ENCODE assay signal across 14 cellular contexts in genomic region chr1:208145167-208145566, GRCh38.
DNase-seq lines count a peak whose midpoint lies in the region; ATAC-seq and TF ChIP-seq lines count a peak whose summit lies in the region.
"Had no signal": no experiment of that assay in that cellular context is flagged by ENCODE, and none has a peak within 500 bp of the region (broad histone marks: within the 10 kb centered on the region; RNA-seq: fewer than 3 reads in every experiment).

No MANE protein-coding gene starts in this region.

- H3K36me3 ChIP-seq in GM23338 (ENCODE audit: insufficient read depth) (no peaks in the 10 kb centered on the region), left lung (peaks cover 0 to 12% of the 10 kb centered on the region in 2 donors), thyroid gland (no peaks in the 10 kb centered on the region)
- H3K36me3 ChIP-seq: HAP-1 had no signal

- H3K4me3 Mint-ChIP-seq in GM23338: no peak overlapping the region
- H3K4me3 Mint-ChIP-seq: CD4-positive, alpha-beta memory T cell; IgD-negative memory B cell had no signal

- DNase-seq in GM23338 (ENCODE audit: low spot score): no peak
- DNase-seq in SK-N-DZ (ENCODE audit: low spot score): peak; percentile 15
- DNase-seq in left lung: no peak
- peak; percentile 35 to 49 for DNase-seq in thyroid gland
- DNase-seq in cerebellum (ENCODE audit: low spot score): no peak
- no peak for DNase-seq in central memory CD4-positive, alpha-beta T cell
- DNase-seq in superior temporal gyrus (ENCODE audit: extremely low spot score): no peak
- DNase-seq: BE2C; CD4-positive, alpha-beta memory T cell; GOT3 had no signal

- no peaks in the 10 kb centered on the region for H3K36me3 Mint-ChIP-seq in GM23338 (ENCODE audit: low read depth)
- H3K36me3 Mint-ChIP-seq: CD4-positive, alpha-beta memory T cell; IgD-negative memory B cell had no signal

- H3K79me2 ChIP-seq in GM23338 (replicated peaks; ENCODE audit: insufficient read depth): no peaks in the 10 kb centered on the region

- no peaks in the 10 kb centered on the region for H3F3A ChIP-seq in GM23338 (replicated peaks; ENCODE audit: low read depth)

- intact Hi-C loops in left lung (cut with DNase I) (no loop called here), thyroid gland (cut with DNase I) (no loop called here)

- H3K4me3 ChIP-seq in GM23338 (no peak overlapping the region), left lung (no peak overlapping the region), thyroid gland (replicated peaks in 1 of 3) (no peak overlapping the region)
- H3K4me3 ChIP-seq: A549, HAP-1 had no signal

- H3K27ac ChIP-seq in GM23338 (ENCODE audit: low read depth) (no peak overlapping the region), left lung (no peak overlapping the region), thyroid gland (no peak overlapping the region)
- H3K27ac ChIP-seq: A549, C4-2B had no signal

- H3K27me3 ChIP-seq in GM23338 (ENCODE audit: insufficient read depth) (no peaks in the 10 kb centered on the region), left lung (no peaks in the 10 kb centered on the region), thyroid gland (no peaks in the 10 kb centered on the region)
- H3K27me3 ChIP-seq: BE2C had no signal

- H3K27ac Mint-ChIP-seq in GM23338: no peak overlapping the region
- H3K27ac Mint-ChIP-seq: CD4-positive, alpha-beta memory T cell; IgD-negative memory B cell had no signal

- H3K9me3 Mint-ChIP-seq in GM23338: no peaks in the 10 kb centered on the region
- H3K9me3 Mint-ChIP-seq: CD4-positive, alpha-beta memory T cell; IgD-negative memory B cell had no signal

- peaks cover 6% of the 10 kb centered on the region for H3K27me3 Mint-ChIP-seq in GM23338 (ENCODE audit: insufficient read depth, low read depth, poor library complexity)
- H3K27me3 Mint-ChIP-seq: CD4-positive, alpha-beta memory T cell; IgD-negative memory B cell had no signal

- H3K4me2 ChIP-seq in GM23338: no peak overlapping the region
- H3K4me2 ChIP-seq: A549 had no signal

- no peak for TF ChIP-seq CTCF in GM23338 (conservative IDR thresholded peaks at IDR 0.05; ENCODE audit: low read depth in 2 of 2)
- no peak for TF ChIP-seq CTCF in left lung (IDR thresholded peaks at IDR 0.05)
- TF ChIP-seq CTCF in thyroid gland (IDR thresholded peaks at IDR 0.05): no peak

- no peaks in the 10 kb centered on the region for H3K9me2 ChIP-seq in GM23338 (ENCODE audit: insufficient read depth)

- no peak overlapping the region; the same call in 1 of the 2 replicates for H2AFZ ChIP-seq in GM23338

- TF ChIP-seq POLR2A in thyroid gland (IDR thresholded peaks at IDR 0.05): no peak

- H4K20me1 ChIP-seq in GM23338 (replicated peaks; ENCODE audit: insufficient read depth): no peaks in the 10 kb centered on the region

- H3K4me1 ChIP-seq in GM23338 (ENCODE audit: insufficient read depth): 0 out of 2 replicates have a peak, but pooled peaks cover 9% of the 10 kb centered on the region
- peaks cover 10 to 12% of the 10 kb centered on the region in 2 donors for H3K4me1 ChIP-seq in left lung
- peaks cover 14 to 27% of the 10 kb centered on the region in 2 donors for H3K4me1 ChIP-seq in thyroid gland
- H3K4me1 ChIP-seq: HAP-1 had no signal

- 64 to 71% methylated on average over 3 of the region's 3 CpGs for WGBS in thyroid gland, 2 donors

- H3K4me1 Mint-ChIP-seq in GM23338: peaks cover 10% of the 10 kb centered on the region
- H3K4me1 Mint-ChIP-seq: CD4-positive, alpha-beta memory T cell; IgD-negative memory B cell had no signal

- H3K9me3 ChIP-seq in left lung (no peaks in the 10 kb centered on the region), thyroid gland (no peaks in the 10 kb centered on the region)
- H3K9me3 ChIP-seq: A549, BE2C, HAP-1 had no signal

- peak; percentile 83 for ATAC-seq in GM23338
- ATAC-seq in left lung: peak; percentile 72
- ATAC-seq: A549 had no signal

TF ChIP-seq in GM23338, 12 proteins besides CTCF, POLR2A, EP300 and RAD21:
- no peak for TF ChIP-seq ZNF462 (CRISPR knock-in tag; IDR thresholded peaks at IDR 0.05)

Comparison
In these comparisons a context has a peak if more than half of its experiments do, and no peak if none do; other contexts are left out.
1. DNase-seq: peak in SK-N-DZ (single experiment) and thyroid gland (2 of 2); none in GM23338 (single experiment), left lung (0 of 2), cerebellum (single experiment), central memory CD4-positive, alpha-beta T cell (single experiment) and superior temporal gyrus (single experiment).